9 cellular contexts compared by ENCODE assay signal in genomic region chr5:173782671-173783101, GRCh38.
A peak's percentile ranks its signal among the peaks of the same experiment; 100 is the strongest.
DNase-seq lines count a peak whose midpoint lies in the region; ATAC-seq and TF ChIP-seq lines count a peak whose summit lies in the region.
"Had no signal": no experiment of that assay in that cellular context is flagged by ENCODE, and none has a peak within 500 bp of the region (broad histone marks: within the 10 kb centered on the region; RNA-seq: fewer than 3 reads in every experiment).

No MANE protein-coding gene starts in this region.

- no peaks in the 10 kb centered on the region for H3K36me3 Mint-ChIP-seq in activated naive CD4-positive, alpha-beta T cell treated with anti-CD3 and anti-CD28 coated beads, Interleukin-2, amount 10 ng/mL, durations not matched to agents 7 days and 5 days
- H3K36me3 Mint-ChIP-seq in activated naive CD4-positive, alpha-beta T cell treated with anti-CD3 and anti-CD28 coated beads, Interleukin-2, amount 50 U/mL, for 72 hours: no peaks in the 10 kb centered on the region

- H3K4me1 Mint-ChIP-seq in activated naive CD4-positive, alpha-beta T cell treated with anti-CD3 and anti-CD28 coated beads, Interleukin-2, amount 10 ng/mL, durations not matched to agents 7 days and 5 days: peaks cover 36% of the 10 kb centered on the region

- peaks cover 4 to 16% of the 10 kb centered on the region in 2 donors for H3K4me1 ChIP-seq in ascending aorta
- H3K4me1 ChIP-seq in right lobe of liver: peaks cover 0 to 24% (median 8%) of the 10 kb centered on the region in 4 donors
- peaks cover 19% of the 10 kb centered on the region for H3K4me1 ChIP-seq in upper lobe of right lung

- H3K27me3 Mint-ChIP-seq in activated naive CD4-positive, alpha-beta T cell treated with anti-CD3 and anti-CD28 coated beads, Interleukin-2, amount 10 ng/mL, durations not matched to agents 7 days and 5 days: no peaks in the 10 kb centered on the region

- no peak for TF ChIP-seq POLR2A in right lobe of liver (IDR thresholded peaks at IDR 0.05)

- H3K27me3 ChIP-seq in ascending aorta: no peaks in the 10 kb centered on the region
- no peaks in the 10 kb centered on the region for H3K27me3 ChIP-seq in right lobe of liver
- H3K27me3 ChIP-seq in upper lobe of right lung: no peaks in the 10 kb centered on the region

- H3K4me3 ChIP-seq in ascending aorta (no peak overlapping the region), right lobe of liver (no peak overlapping the region), upper lobe of right lung (no peak overlapping the region)

- H3K9me3 ChIP-seq in ascending aorta: no peaks in the 10 kb centered on the region
- H3K9me3 ChIP-seq in right lobe of liver: no peaks in the 10 kb centered on the region
- H3K9me3 ChIP-seq in upper lobe of right lung: no peaks in the 10 kb centered on the region

- CTCF ChIA-PET in activated naive CD4-positive, alpha-beta T cell treated with anti-CD3 and anti-CD28 coated beads, Interleukin-2, amount 10 ng/mL, durations not matched to agents 7 days and 5 days (lab: Charles Lee): no interaction called here

- no peaks in the 10 kb centered on the region for H3K9me3 Mint-ChIP-seq in activated naive CD4-positive, alpha-beta T cell treated with anti-CD3 and anti-CD28 coated beads, Interleukin-2, amount 10 ng/mL, durations not matched to agents 7 days and 5 days
- H3K9me3 Mint-ChIP-seq in activated naive CD4-positive, alpha-beta T cell treated with anti-CD3 and anti-CD28 coated beads, Interleukin-2, amount 50 U/mL, for 72 hours: no peaks in the 10 kb centered on the region

- H3K27ac Mint-ChIP-seq in activated naive CD4-positive, alpha-beta T cell treated with anti-CD3 and anti-CD28 coated beads, Interleukin-2, amount 10 ng/mL, durations not matched to agents 7 days and 5 days: peak overlapping the region; percentile 85
- peak overlapping the region in 1 of 2 donors; percentile 87 for H3K27ac Mint-ChIP-seq in activated naive CD4-positive, alpha-beta T cell treated with anti-CD3 and anti-CD28 coated beads, Interleukin-2, amount 50 U/mL, for 72 hours

- H3K4me3 Mint-ChIP-seq in activated naive CD4-positive, alpha-beta T cell treated with anti-CD3 and anti-CD28 coated beads, Interleukin-2, amount 10 ng/mL, durations not matched to agents 7 days and 5 days: no peak overlapping the region

- intact Hi-C loops in ascending aorta (cut with DNase I): loop anchor here (5.0 kb wide), 2 partner anchors 75 to 105 kb away; partner anchors contain the start of gene CPEB4
- intact Hi-C loops in right lobe of liver (cut with DNase I): no loop called here
- intact Hi-C loops in upper lobe of right lung (cut with DNase I): no loop called here

- DNase-seq in activated naive CD4-positive, alpha-beta T cell treated with anti-CD3 and anti-CD28 coated beads, Interleukin-2, amount 10 ng/mL, durations not matched to agents 7 days and 5 days: no peak
- no peak for DNase-seq in activated naive CD4-positive, alpha-beta T cell treated with anti-CD3 and anti-CD28 coated beads, Interleukin-2, amount 50 U/mL, for 72 hours (ENCODE audit: low spot score in 2 of 2)
- DNase-seq in ascending aorta (ENCODE audit: low spot score in 2 of 2) (no peak), right lobe of liver (no peak), upper lobe of right lung (no peak), anterior cingulate cortex (lab: John Stamatoyannopoulos, UW) (no peak), epidermal melanocyte (ENCODE audit: insufficient read length, low spot score) (no peak), SKM-1 treated with dmso at 0.1 percent for 144 hours (lab: John Stamatoyannopoulos, UW; ENCODE audit: unreplicated experiment) (no peak)
- DNase-seq: NCI-H345 had no signal

- H3K36me3 ChIP-seq in ascending aorta (no peaks in the 10 kb centered on the region), right lobe of liver (no peaks in the 10 kb centered on the region), upper lobe of right lung (no peaks in the 10 kb centered on the region)

- no peak for TF ChIP-seq CTCF in ascending aorta (IDR thresholded peaks at IDR 0.05)
- no peak for TF ChIP-seq CTCF in right lobe of liver (IDR thresholded peaks at IDR 0.05)
- TF ChIP-seq CTCF in upper lobe of right lung (IDR thresholded peaks at IDR 0.05): no peak

- ATAC-seq in activated naive CD4-positive, alpha-beta T cell treated with anti-CD3 and anti-CD28 coated beads, Interleukin-2, amount 50 U/mL, for 72 hours: no peak
- ATAC-seq in right lobe of liver: peak in 1 of 4 donors; percentile 8
- no peak for ATAC-seq in upper lobe of right lung

- whole genome bisulfite sequencing in right lobe of liver (ENCODE audit: insufficient coverage, low coverage, low lambda C conversion rate, missing lambda C conversion rate): 59% methylated on average over 4 of the region's 4 CpGs

- H3K27ac ChIP-seq in ascending aorta (peak overlapping the region; percentile 65 to 72), right lobe of liver (peak overlapping the region; percentile 29 to 69 (median 65)), upper lobe of right lung (peak overlapping the region; percentile 61)
